ENCODE assay signal across 10 cellular contexts in genomic region chr16:11681526-11681925, GRCh38. TPM values are rescaled to one million over a fixed set of nuclear protein-coding genes. Genes with fewer than 3 reads are reported as not detected.
DNase-seq lines count a peak whose midpoint lies in the region; ATAC-seq and TF ChIP-seq lines count a peak whose summit lies in the region.
"Had no signal": no experiment of that assay in that cellular context is flagged by ENCODE, and none has a peak within 500 bp of the region (broad histone marks: within the 10 kb centered on the region; RNA-seq: fewer than 3 reads in every experiment).

No MANE protein-coding gene starts in this region.

- DNase-seq in activated T-cell treated with anti-CD3 and anti-CD28 coated beads, Interleukin-2, amount 50 U/mL, for 72 hours = no peak
- no peak for DNase-seq in activated T-cell treated with anti-CD3 and anti-CD28 coated beads for 4 hours
- DNase-seq in stomach = no peak
- no peak for DNase-seq in A172 (ENCODE audit: low spot score)
- no peak for DNase-seq in PC-9
- DNase-seq in Calu3 = no peak
- DNase-seq: amniotic stem cell, SK-N-SH had no signal

- CTCF ChIA-PET in PC-9 (lab: Charles Lee) (no interaction called here), Calu3 (lab: Charles Lee) (no interaction called here)

- H3K27me3 Mint-ChIP-seq in activated T-cell treated with anti-CD3 and anti-CD28 coated beads, Interleukin-2, amount 50 U/mL, for 72 hours (ENCODE audit: low read depth) = no peaks in the 10 kb centered on the region
- H3K27me3 Mint-ChIP-seq in IgD-negative memory B cell (peaks cover 4% of the 10 kb centered on the region), brain (no peaks in the 10 kb centered on the region), Calu3 (ENCODE audit: unreplicated experiment) (no peaks in the 10 kb centered on the region)

- 43 to 58% (median 49%) methylated on average over 2 of the region's 2 CpGs for WGBS in stomach, 5 donors

- intact Hi-C loops in stomach (cut with DNase I; ENCODE audit: low total_unique reads) (no loop called here), PC-9 (cut with micrococcal nuclease; ENCODE audit: unreplicated experiment) (no loop called here), Calu3 (cut with micrococcal nuclease; ENCODE audit: unreplicated experiment) (no loop called here)

- H3K9me2 ChIP-seq in PC-9 (ENCODE audit: insufficient read depth) = no peaks in the 10 kb centered on the region
- H3K9me2 ChIP-seq: SK-N-SH had no signal

- H3K9me3 Mint-ChIP-seq in activated T-cell treated with anti-CD3 and anti-CD28 coated beads, Interleukin-2, amount 50 U/mL, for 72 hours = no peaks in the 10 kb centered on the region
- H3K9me3 Mint-ChIP-seq in IgD-negative memory B cell (no peaks in the 10 kb centered on the region), brain (no peaks in the 10 kb centered on the region), Calu3 (ENCODE audit: low read depth, unreplicated experiment) (no peaks in the 10 kb centered on the region)

- H3K4me2 ChIP-seq in PC-9 = no peak overlapping the region
- H3K4me2 ChIP-seq: SK-N-SH had no signal

- TF ChIP-seq CTCF in brain (conservative IDR thresholded peaks at IDR 0.05) = no peak
- TF ChIP-seq CTCF in stomach (IDR thresholded peaks at IDR 0.05) = no peak
- no peak for TF ChIP-seq CTCF in PC-9 (conservative IDR thresholded peaks at IDR 0.05)
- no peak for TF ChIP-seq CTCF in Calu3 (IDR thresholded peaks at IDR 0.05; ENCODE audit: unreplicated experiment)

- H3K36me3 ChIP-seq in stomach (peaks cover 71 to 100% (median 97%) of the 10 kb centered on the region in 4 donors), PC-9 (ENCODE audit: low read depth) (peaks cover 23% of the 10 kb centered on the region)

- POLR2A ChIA-PET in PC-9 (lab: Charles Lee; ENCODE audit: unreplicated experiment) = no interaction called here

- H3K27ac ChIP-seq in stomach (peak overlapping the region in 4 of 5 donors; percentile 20 to 75 (median 66)), PC-9 (no peak overlapping the region)

- no peak for TF ChIP-seq EP300 in stomach (IDR thresholded peaks at IDR 0.05)

- peak overlapping the region; percentile 82 for H3K27ac Mint-ChIP-seq in activated T-cell treated with anti-CD3 and anti-CD28 coated beads, Interleukin-2, amount 50 U/mL, for 72 hours
- H3K27ac Mint-ChIP-seq in IgD-negative memory B cell = peak overlapping the region; percentile 95 to 98 (median 97)
- H3K27ac Mint-ChIP-seq in brain = peak overlapping the region in 3 of 5 experiments; percentile 54 to 92 (median 76)
- H3K27ac Mint-ChIP-seq in Calu3 (ENCODE audit: unreplicated experiment) = no peak overlapping the region

- BruUV-seq in PC-9 (replicated peaks; lab: Mats Ljungman, UMichigan) (no TSS peak), Calu3 (replicated peaks; lab: Mats Ljungman, UMichigan) (no TSS peak)

- H3K27me3 ChIP-seq in stomach = no peaks in the 10 kb centered on the region
- no peaks in the 10 kb centered on the region for H3K27me3 ChIP-seq in PC-9 (ENCODE audit: insufficient read depth, low read depth)

- peaks cover 3% of the 10 kb centered on the region; the same call in 1 of the 2 replicates for H4K20me1 ChIP-seq in PC-9 (ENCODE audit: insufficient read depth)

- H2AFZ ChIP-seq in PC-9 = no peak overlapping the region

- no peaks in the 10 kb centered on the region for H3K79me2 ChIP-seq in PC-9 (ENCODE audit: low read depth)

- H3K4me3 ChIP-seq in stomach = no peak overlapping the region
- no peak overlapping the region for H3K4me3 ChIP-seq in PC-9

- H3K4me1 ChIP-seq in stomach (peaks cover 33 to 79% (median 57%) of the 10 kb centered on the region in 4 donors), PC-9 (replicated peaks; ENCODE audit: insufficient read depth) (no peaks in the 10 kb centered on the region)

- ATAC-seq in activated T-cell treated with anti-CD3 and anti-CD28 coated beads, Interleukin-2, amount 50 U/mL, for 72 hours (replicated peaks in 1 of 2) = peak in 1 of 2 donors; percentile 37

- no peak for TF ChIP-seq POLR2A in stomach (IDR thresholded peaks at IDR 0.05)

- H3K4me1 Mint-ChIP-seq in activated T-cell treated with anti-CD3 and anti-CD28 coated beads, Interleukin-2, amount 50 U/mL, for 72 hours (ENCODE audit: low read depth) = peaks cover 60% of the 10 kb centered on the region
- H3K4me1 Mint-ChIP-seq in IgD-negative memory B cell = peaks cover 55 to 82% (median 79%) of the 10 kb centered on the region in 3 donors
- peaks cover 82% of the 10 kb centered on the region for H3K4me1 Mint-ChIP-seq in brain
- peaks cover 37% of the 10 kb centered on the region for H3K4me1 Mint-ChIP-seq in Calu3 (ENCODE audit: low read depth, unreplicated experiment)

- peaks cover 0 to 20% of the 10 kb centered on the region in 2 donors for H3K36me3 Mint-ChIP-seq in activated T-cell treated with anti-CD3 and anti-CD28 coated beads, Interleukin-2, amount 50 U/mL, for 72 hours (ENCODE audit: insufficient read depth in 2 of 2)
- H3K36me3 Mint-ChIP-seq in IgD-negative memory B cell (peaks cover 11% of the 10 kb centered on the region), brain (peaks cover 53% of the 10 kb centered on the region), Calu3 (ENCODE audit: insufficient read depth, unreplicated experiment) (peaks cover 44% of the 10 kb centered on the region)

- H3F3A ChIP-seq in PC-9 (ENCODE audit: insufficient read depth, low read depth) = peaks cover 12% of the 10 kb centered on the region; the same call in 1 of the 2 replicates

- H3K9me3 ChIP-seq in stomach (no peaks in the 10 kb centered on the region), PC-9 (ENCODE audit: insufficient read depth, low read depth) (no peaks in the 10 kb centered on the region)
- H3K9me3 ChIP-seq: SK-N-SH had no signal

- H3K4me3 Mint-ChIP-seq in activated T-cell treated with anti-CD3 and anti-CD28 coated beads, Interleukin-2, amount 50 U/mL, for 72 hours = peak overlapping the region; percentile 33 to 75
- H3K4me3 Mint-ChIP-seq in IgD-negative memory B cell = peak overlapping the region; percentile 41 to 85 (median 76)
- no peak overlapping the region for H3K4me3 Mint-ChIP-seq in brain
- no peak overlapping the region for H3K4me3 Mint-ChIP-seq in Calu3 (ENCODE audit: low read depth, unreplicated experiment)

RNA-seq across cellular contexts. Expression of gene SNN, which starts 13.3 kb away (rescaled TPM):
- total RNA-seq in activated T-cell treated with anti-CD3 and anti-CD28 coated beads, Interleukin-2, amount 50 U/mL, for 72 hours = 10 to 100 TPM; 10.4 to 11.6 TPM
- polyA plus RNA-seq in IgD-negative memory B cell (60.9 TPM), brain (ENCODE audit: insufficient read depth, low read depth, low replicate concordance) (97.4 TPM), stomach (10 to 100 TPM in 2 of 3 donors, 1 to 10 TPM in 1; 8.5 to 14.0 (median 11.3) TPM)
- total RNA-seq in stomach (10 to 100 TPM in 4 of 5 donors, 1 to 10 TPM in 1; 2.9 to 25.0 (median 16.0) TPM), PC-9 (2021) (12.6 and 17.0 TPM in 2 replicates), Calu3 (2022) (26.0 and 31.3 TPM in 2 replicates)
- 20.7 and 30.9 TPM in 2 replicates for total RNA-seq in A172 (2014; rRNA removed; shearing (Covaris generic))

Comparison
In these comparisons a context has a peak if more than half of its experiments do, and no peak if none do; other contexts are left out.
1. H3K4me3 Mint-ChIP-seq: peak in activated T-cell treated with anti-CD3 and anti-CD28 coated beads, Interleukin-2, amount 50 U/mL, for 72 hours (2 of 2) and IgD-negative memory B cell (4 of 4); none in brain (0 of 5) and Calu3 (single experiment).